Comparison of ENCODE assay signal across 11 cellular contexts in the genomic region with DNA sequence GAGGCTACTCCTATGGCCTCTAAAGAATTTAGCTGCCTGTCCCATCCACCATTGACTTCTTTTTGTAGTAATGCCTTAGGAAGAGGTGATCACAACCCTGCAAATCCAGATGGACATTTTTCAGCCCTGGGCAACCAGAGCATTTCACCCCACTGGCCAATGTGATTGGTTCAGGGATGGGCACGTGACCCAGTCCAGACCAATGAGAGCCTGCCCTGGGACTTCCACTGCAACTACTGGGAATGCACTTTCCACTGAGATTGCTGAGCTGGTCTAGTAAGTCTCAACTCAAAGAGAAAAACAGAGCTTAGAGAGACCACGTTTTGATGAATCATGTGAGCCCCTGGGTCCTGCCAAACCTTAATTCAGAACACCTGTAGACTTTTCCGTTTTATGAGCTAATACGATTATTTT. TPM values are rescaled to one million over a fixed set of nuclear protein-coding genes. Genes with fewer than 3 reads are reported as not detected.
A peak's percentile ranks its signal among the peaks of the same experiment; 100 is the strongest.
DNase-seq lines count a peak whose midpoint lies in the region; ATAC-seq and TF ChIP-seq lines count a peak whose summit lies in the region.
"Had no signal": no experiment of that assay in that cellular context is flagged by ENCODE, and none has a peak within 500 bp of the region (broad histone marks: within the 10 kb centered on the region; RNA-seq: fewer than 3 reads in every experiment).

No MANE protein-coding gene starts in this region.

- peaks cover 20 to 21% of the 10 kb centered on the region in 2 donors for H3K4me1 ChIP-seq in thyroid gland

- peaks cover 4% of the 10 kb centered on the region for H3K4me1 Mint-ChIP-seq in activated T-cell treated with anti-CD3 and anti-CD28 coated beads, Interleukin-2, amount 50 U/mL, for 24 hours (ENCODE audit: low read depth)

- 82 to 90% methylated on average over 3 to 4 of the region's 4 CpGs for WGBS in thyroid gland, 2 donors

- no peak overlapping the region for H3K4me3 ChIP-seq in thyroid gland (replicated peaks in 1 of 3)
- H3K4me3 ChIP-seq: coronary artery had no signal

- ATAC-seq in HG03571 (IDR thresholded peaks at IDR 0.05; ENCODE audit: unreplicated experiment), result no peak

- intact Hi-C loops in thyroid gland (cut with DNase I), result loop anchor here (5.0 kb wide), 1 partner anchor 45 kb away; no protein-coding TSS in a partner anchor

- no peaks in the 10 kb centered on the region for H3K9me3 Mint-ChIP-seq in activated T-cell treated with anti-CD3 and anti-CD28 coated beads, Interleukin-2, amount 50 U/mL, for 24 hours
- H3K9me3 Mint-ChIP-seq: naive B cell had no signal

- H3K36me3 Mint-ChIP-seq in activated T-cell treated with anti-CD3 and anti-CD28 coated beads, Interleukin-2, amount 50 U/mL, for 24 hours (ENCODE audit: low read depth), result peaks cover 45% of the 10 kb centered on the region

- H3K27me3 Mint-ChIP-seq in activated T-cell treated with anti-CD3 and anti-CD28 coated beads, Interleukin-2, amount 50 U/mL, for 24 hours, result no peaks in the 10 kb centered on the region
- H3K27me3 Mint-ChIP-seq: naive B cell had no signal

- TF ChIP-seq POLR2A in thyroid gland (IDR thresholded peaks at IDR 0.05), result no peak

- peaks cover 15 to 18% of the 10 kb centered on the region in 2 donors for H3K36me3 ChIP-seq in thyroid gland

- H3K9me3 ChIP-seq in thyroid gland, result no peaks in the 10 kb centered on the region

- H3K27ac ChIP-seq in thyroid gland, result peak overlapping the region in 2 of 3 donors; percentile 24 to 73
- H3K27ac ChIP-seq: coronary artery had no signal

- H3K4me3 Mint-ChIP-seq in activated T-cell treated with anti-CD3 and anti-CD28 coated beads, Interleukin-2, amount 50 U/mL, for 24 hours, result no peak overlapping the region
- H3K4me3 Mint-ChIP-seq: naive B cell had no signal

- DNase-seq in activated T-cell treated with anti-CD3 and anti-CD28 coated beads, Interleukin-2, amount 50 U/mL, for 24 hours, result no peak
- DNase-seq in activated T-cell treated with anti-CD3 and anti-CD28 coated beads for 4 hours (no peak), RKO (ENCODE audit: low spot score) (peak; percentile 60), fibroblast of gingiva (ENCODE audit: low read depth) (peak; percentile 81), thyroid gland (peak; percentile 18 to 28), DMS153 treated with DMSO at 0.1 percent for 48 hours (lab: John Stamatoyannopoulos, UW; ENCODE audit: unreplicated experiment) (no peak), UCSD-AML1 (lab: John Stamatoyannopoulos, UW; ENCODE audit: unreplicated experiment) (no peak)
- DNase-seq: naive B cell, NCI-H524 treated with DMSO at 0.1 percent for 48 hours had no signal

- TF ChIP-seq CTCF in thyroid gland (IDR thresholded peaks at IDR 0.05), result no peak

- no peaks in the 10 kb centered on the region for H3K27me3 ChIP-seq in thyroid gland

- peak overlapping the region; percentile 22 for H3K27ac Mint-ChIP-seq in activated T-cell treated with anti-CD3 and anti-CD28 coated beads, Interleukin-2, amount 50 U/mL, for 24 hours

RNA-seq across cellular contexts. Expression of gene UBE2V1, which starts 8.9 kb away (rescaled TPM):
- 100 to 1,000 TPM in 1 of 4 donors, 10 to 100 TPM in 3; 77.3 to 110 (median 92.3) TPM for total RNA-seq in thyroid gland

RNA-seq across cellular contexts. Expression of gene PEDS1, which starts 31.7 kb away (rescaled TPM):
- total RNA-seq in thyroid gland, result 10 to 100 TPM; 15.8 to 22.7 (median 19.7) TPM

Comparison
In these comparisons a context has a peak if more than half of its experiments do, and no peak if none do; other contexts are left out.
1. DNase-seq: peak in RKO (single experiment), fibroblast of gingiva (single experiment) and thyroid gland (2 of 2); none in activated T-cell treated with anti-CD3 and anti-CD28 coated beads, Interleukin-2, amount 50 U/mL, for 24 hours (single experiment), activated T-cell treated with anti-CD3 and anti-CD28 coated beads for 4 hours (single experiment), DMS153 treated with DMSO at 0.1 percent for 48 hours (single experiment) and UCSD-AML1 (single experiment).